ENCODE assay signal across 2 cellular contexts in the genomic region with DNA sequence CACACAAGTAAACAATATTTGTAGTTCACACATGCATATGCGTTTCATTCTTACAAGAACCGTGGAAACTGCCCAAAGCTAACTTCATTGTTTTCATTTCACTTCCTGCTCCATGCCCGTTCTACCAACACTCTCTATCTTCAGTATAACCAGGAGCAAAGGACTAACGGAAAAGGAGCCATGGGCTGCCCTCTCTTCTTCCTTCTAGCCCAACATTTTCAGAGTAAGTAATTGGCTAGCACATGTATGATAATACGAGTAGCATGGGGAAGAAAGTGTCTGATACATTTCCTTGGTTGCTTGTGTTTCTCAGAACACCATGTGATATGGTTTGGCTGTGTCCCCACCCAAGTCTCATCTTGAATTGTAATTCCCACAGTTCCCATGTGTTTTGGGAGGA.
A peak's percentile ranks its signal among the peaks of the same experiment; 100 is the strongest.
TF ChIP-seq lines count a peak whose summit lies in the region.

No MANE protein-coding gene starts in this region.

TF ChIP-seq in HepG2, 621 proteins besides CTCF, POLR2A, EP300 and RAD21:
- no peak for TF ChIP-seq ZNF546 (CRISPR knock-in tag; conservative IDR thresholded peaks at IDR 0.05)
- TF ChIP-seq, protein P1, sequence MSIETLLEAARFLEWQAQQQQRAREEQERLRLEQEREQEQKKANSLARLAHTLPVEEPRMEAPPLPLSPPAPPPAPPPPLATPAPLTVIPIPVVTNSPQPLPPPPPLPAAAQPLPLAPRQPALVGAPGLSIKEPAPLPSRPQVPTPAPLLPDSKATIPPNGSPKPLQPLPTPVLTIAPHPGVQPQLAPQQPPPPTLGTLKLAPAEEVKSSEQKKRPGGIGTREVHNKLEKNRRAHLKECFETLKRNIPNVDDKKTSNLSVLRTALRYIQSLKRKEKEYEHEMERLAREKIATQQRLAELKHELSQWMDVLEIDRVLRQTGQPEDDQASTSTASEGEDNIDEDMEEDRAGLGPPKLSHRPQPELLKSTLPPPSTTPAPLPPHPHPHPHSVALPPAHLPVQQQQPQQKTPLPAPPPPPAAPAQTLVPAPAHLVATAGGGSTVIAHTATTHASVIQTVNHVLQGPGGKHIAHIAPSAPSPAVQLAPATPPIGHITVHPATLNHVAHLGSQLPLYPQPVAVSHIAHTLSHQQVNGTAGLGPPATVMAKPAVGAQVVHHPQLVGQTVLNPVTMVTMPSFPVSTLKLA (IDR thresholded peaks at IDR 0.05) = 0 out of 2 replicates have a peak, but pooled peaks have one; percentile 11

TF ChIP-seq in K562, 482 proteins besides CTCF, POLR2A, EP300 and RAD21:
- TF ChIP-seq HSF4 (CRISPR knock-in tag; IDR thresholded peaks at IDR 0.05; ENCODE audit: borderline replicate concordance) = no peak
- no peak for TF ChIP-seq NCOA6 (IDR thresholded peaks at IDR 0.05)
- TF ChIP-seq TBL1XR1 (IDR thresholded peaks at IDR 0.05; ENCODE audit: low read length in 2 of 2) = no peak
- TF ChIP-seq, protein P2, sequence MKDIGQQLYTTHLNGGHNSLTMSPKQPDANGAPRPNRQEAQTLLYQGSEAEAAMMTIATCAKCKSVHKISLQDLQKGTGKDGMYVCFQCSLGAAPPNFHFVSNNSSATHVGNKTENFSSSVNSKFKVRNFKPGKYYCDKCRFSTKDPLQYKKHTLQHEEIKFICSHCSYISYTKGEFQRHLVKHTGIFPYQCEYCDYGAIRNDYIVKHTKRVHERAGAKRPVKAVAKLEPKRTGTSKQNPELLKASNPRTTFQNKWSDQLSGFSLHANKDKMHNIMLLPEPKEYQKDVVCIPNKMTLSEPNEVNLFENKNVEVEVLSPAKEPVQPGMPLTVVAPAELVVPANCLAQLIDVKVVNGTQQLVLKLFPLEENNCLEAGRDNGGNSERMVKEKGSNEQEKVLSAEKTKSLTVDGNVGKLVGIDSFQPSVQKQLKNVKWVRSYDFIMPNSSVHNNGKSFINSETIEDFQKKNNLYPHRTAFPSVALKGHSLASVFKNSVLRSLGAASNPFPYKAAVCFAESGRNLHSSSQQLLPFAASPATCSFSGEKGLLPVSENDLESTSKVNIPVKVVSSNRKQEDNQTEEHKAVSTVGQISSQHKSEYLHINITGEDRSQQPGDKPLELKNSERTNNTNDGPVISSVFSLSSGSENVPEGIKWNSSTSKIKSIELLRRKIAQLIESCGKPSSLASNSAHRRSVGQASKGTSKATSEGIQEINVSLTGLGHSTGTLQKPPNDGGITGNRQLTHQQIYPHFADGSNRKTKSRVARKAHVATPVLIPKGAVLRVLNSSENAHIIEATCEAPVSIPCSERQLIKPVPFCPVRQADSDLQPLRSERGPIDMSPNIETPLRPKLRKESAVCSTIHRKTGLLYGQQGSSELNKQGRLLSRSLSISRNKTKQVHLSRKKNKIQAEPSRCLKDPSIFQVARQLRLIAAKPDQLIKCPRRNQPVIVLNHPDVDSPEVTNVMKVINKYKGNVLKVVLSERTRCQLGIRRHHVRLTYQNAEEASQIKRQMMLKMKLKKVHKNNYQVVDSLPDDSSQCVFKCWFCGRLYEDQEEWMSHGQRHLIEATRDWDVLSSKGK (CRISPR knock-in tag; IDR thresholded peaks at IDR 0.05) = no peak
- no peak for TF ChIP-seq CBX2 (IDR thresholded peaks at IDR 0.05; ENCODE audit: insufficient read depth, low read length, poor library complexity, severe bottlenecking)
- no peak for TF ChIP-seq EP400 (IDR thresholded peaks at IDR 0.05)
- TF ChIP-seq, protein P3, sequence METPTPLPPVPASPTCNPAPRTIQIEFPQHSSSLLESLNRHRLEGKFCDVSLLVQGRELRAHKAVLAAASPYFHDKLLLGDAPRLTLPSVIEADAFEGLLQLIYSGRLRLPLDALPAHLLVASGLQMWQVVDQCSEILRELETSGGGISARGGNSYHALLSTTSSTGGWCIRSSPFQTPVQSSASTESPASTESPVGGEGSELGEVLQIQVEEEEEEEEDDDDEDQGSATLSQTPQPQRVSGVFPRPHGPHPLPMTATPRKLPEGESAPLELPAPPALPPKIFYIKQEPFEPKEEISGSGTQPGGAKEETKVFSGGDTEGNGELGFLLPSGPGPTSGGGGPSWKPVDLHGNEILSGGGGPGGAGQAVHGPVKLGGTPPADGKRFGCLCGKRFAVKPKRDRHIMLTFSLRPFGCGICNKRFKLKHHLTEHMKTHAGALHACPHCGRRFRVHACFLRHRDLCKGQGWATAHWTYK (CRISPR knock-in tag; IDR thresholded peaks at IDR 0.05) = no peak
- TF ChIP-seq, protein P4, sequence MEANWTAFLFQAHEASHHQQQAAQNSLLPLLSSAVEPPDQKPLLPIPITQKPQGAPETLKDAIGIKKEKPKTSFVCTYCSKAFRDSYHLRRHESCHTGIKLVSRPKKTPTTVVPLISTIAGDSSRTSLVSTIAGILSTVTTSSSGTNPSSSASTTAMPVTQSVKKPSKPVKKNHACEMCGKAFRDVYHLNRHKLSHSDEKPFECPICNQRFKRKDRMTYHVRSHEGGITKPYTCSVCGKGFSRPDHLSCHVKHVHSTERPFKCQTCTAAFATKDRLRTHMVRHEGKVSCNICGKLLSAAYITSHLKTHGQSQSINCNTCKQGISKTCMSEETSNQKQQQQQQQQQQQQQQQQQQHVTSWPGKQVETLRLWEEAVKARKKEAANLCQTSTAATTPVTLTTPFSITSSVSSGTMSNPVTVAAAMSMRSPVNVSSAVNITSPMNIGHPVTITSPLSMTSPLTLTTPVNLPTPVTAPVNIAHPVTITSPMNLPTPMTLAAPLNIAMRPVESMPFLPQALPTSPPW (CRISPR knock-in tag; IDR thresholded peaks at IDR 0.05) = no peak
- no peak for TF ChIP-seq ZC3H11A (IDR thresholded peaks at IDR 0.05; ENCODE audit: low read depth, low read length)
- no peak for TF ChIP-seq RBM17 (IDR thresholded peaks at IDR 0.05; ENCODE audit: borderline replicate concordance, low read depth, low read length)
- no peak for TF ChIP-seq PHTF2 (CRISPR knock-in tag; IDR thresholded peaks at IDR 0.05)
- TF ChIP-seq U2AF2 (optimal IDR thresholded peaks at IDR 0.05; ENCODE audit: low read depth, low read length) = no peak
- no peak for TF ChIP-seq KDM4B (IDR thresholded peaks at IDR 0.05; ENCODE audit: borderline replicate concordance in 2 of 2, low read depth in 1 of 2)
- TF ChIP-seq ZFPM2 (CRISPR knock-in tag; IDR thresholded peaks at IDR 0.05) = no peak
- no peak for TF ChIP-seq HDGF (IDR thresholded peaks at IDR 0.05)
- TF ChIP-seq MTA3 (IDR thresholded peaks at IDR 0.05; ENCODE audit: borderline replicate concordance) = no peak
- TF ChIP-seq BRD9 (IDR thresholded peaks at IDR 0.05; ENCODE audit: low read depth, partially characterized antibody) = no peak
TF ChIP-seq in K562: peak in this region for 0.
